In genomic region chr6:5840742-5841141, GRCh38 we compare ENCODE assay signal across 16 cellular contexts.
"Had no signal": no experiment of that assay in that cellular context is flagged by ENCODE, and none has a peak within 500 bp of the region (broad histone marks: within the 10 kb centered on the region; RNA-seq: fewer than 3 reads in every experiment).

No MANE protein-coding gene starts in this region.

- H3K27me3 Mint-ChIP-seq: activated naive CD8-positive, alpha-beta T cell treated with anti-CD3 and anti-CD28 coated beads for 36 hours had no signal

- H3K4me3 ChIP-seq: pancreas, smooth muscle cell, stomach, testis, upper lobe of right lung had no signal

- H3K4me1 ChIP-seq: pancreas, stomach, testis, upper lobe of right lung had no signal

- H3K27ac Mint-ChIP-seq: activated naive CD8-positive, alpha-beta T cell treated with anti-CD3 and anti-CD28 coated beads for 36 hours had no signal

- H3K36me3 ChIP-seq: neutrophil, pancreas, stomach, upper lobe of right lung had no signal

- H3K4me2 ChIP-seq: smooth muscle cell had no signal

- H3K9me3 ChIP-seq: neutrophil, pancreas, testis had no signal

- H3K27me3 ChIP-seq: pancreas, testis, upper lobe of right lung had no signal

- DNase-seq: activated CD4-positive, alpha-beta T cell treated with anti-CD3 and anti-CD28 coated beads, Interleukin-2, amount 50 U/mL, for 4 hours; activated naive CD8-positive, alpha-beta T cell treated with anti-CD3 and anti-CD28 coated beads for 36 hours; activated T-cell treated with anti-CD3 and anti-CD28 coated beads for 4 hours; amniotic stem cell; foreskin melanocyte; pancreas; stimulated activated CD4-positive, alpha-beta T cell treated with anti-CD3 and anti-CD28 coated beads, Interleukin-4, amount 100 ng/mL, for 1 hour; stomach; SW 1271; T-helper 2 cell; testis; upper lobe of right lung had no signal

- H3K4me1 Mint-ChIP-seq: activated naive CD8-positive, alpha-beta T cell treated with anti-CD3 and anti-CD28 coated beads for 36 hours had no signal

- H3K9me3 Mint-ChIP-seq: activated naive CD8-positive, alpha-beta T cell treated with anti-CD3 and anti-CD28 coated beads for 36 hours had no signal

- H3K4me3 Mint-ChIP-seq: activated naive CD8-positive, alpha-beta T cell treated with anti-CD3 and anti-CD28 coated beads for 36 hours had no signal

- ATAC-seq: pancreas, sciatic nerve had no signal

- H3K27ac ChIP-seq: epithelial cell of prostate, neutrophil, pancreas, stomach, testis, upper lobe of right lung had no signal
